In the genomic region with DNA sequence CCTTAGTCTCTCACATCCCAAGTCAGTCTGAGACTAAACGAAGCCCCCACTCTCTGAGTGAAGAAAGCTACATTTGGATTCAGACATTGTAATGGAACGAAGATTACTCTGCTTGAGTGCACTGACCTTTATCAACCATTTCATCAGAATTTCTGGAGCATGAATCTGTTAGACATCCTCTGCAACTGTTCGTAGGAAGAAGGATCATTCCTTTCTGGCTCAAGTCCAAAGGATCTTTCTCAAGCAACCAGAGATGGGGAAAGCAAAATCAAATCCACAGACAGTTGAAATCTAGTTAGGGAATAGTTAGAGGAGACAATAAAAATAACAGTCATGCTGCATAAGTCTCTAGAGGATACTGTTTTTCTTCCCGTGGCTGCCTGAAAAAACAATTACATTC, we compare ENCODE assay signal across 1 cellular context.
TF ChIP-seq lines count a peak whose summit lies in the region.

No MANE protein-coding gene starts in this region.

TF ChIP-seq in endothelial cell of umbilical vein, 7 proteins besides CTCF, POLR2A, EP300 and RAD21:
- TF ChIP-seq EZH2 (IDR thresholded peaks at IDR 0.05; ENCODE audit: borderline replicate concordance, low read depth, low read length, severe bottlenecking), result no peak
- TF ChIP-seq POLR2AphosphoS5 (IDR thresholded peaks at IDR 0.05; ENCODE audit: insufficient read depth, low read depth, low read length), result no peak
- TF ChIP-seq FOS (IDR thresholded peaks at IDR 0.05; ENCODE audit: borderline replicate concordance, insufficient read depth, low read length), result no peak
- no peak for TF ChIP-seq MYC (IDR thresholded peaks at IDR 0.05; ENCODE audit: low read depth, low read length)
